In the genomic region with DNA sequence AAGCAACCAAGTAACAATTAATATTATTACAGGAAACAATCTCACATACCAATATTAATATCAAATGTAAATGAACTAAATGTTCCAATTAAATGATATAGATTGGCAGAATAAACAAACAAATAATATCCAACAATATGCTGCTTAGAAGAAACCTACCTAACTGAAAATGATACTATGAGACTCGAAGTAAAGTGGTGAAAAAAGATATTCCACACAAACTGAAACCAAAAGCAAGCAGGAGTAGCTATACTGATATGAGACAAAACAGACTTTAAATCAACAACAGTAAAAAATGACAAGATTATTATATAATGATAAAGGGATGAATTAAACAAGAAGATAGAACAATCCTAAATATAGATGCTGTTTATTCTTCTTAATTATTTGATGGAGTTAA, we compare ENCODE assay signal across 24 cellular contexts.
"Had no signal": no experiment of that assay in that cellular context is flagged by ENCODE, and none has a peak within 500 bp of the region (broad histone marks: within the 10 kb centered on the region; RNA-seq: fewer than 3 reads in every experiment).

No MANE protein-coding gene starts in this region.

- ATAC-seq: activated CD4-positive, alpha-beta T cell treated with anti-CD3 and anti-CD28 coated beads for 36 hours; left lobe of liver; natural killer cell treated with Interleukin-12 subunit alpha and Interleukin-12 subunit beta and Interleukin-15 and Interleukin-18, amount 100 ng/mL, for 72 hours; right lobe of liver; stimulated activated effector memory CD8-positive, alpha-beta T cell treated with anti-CD3 and anti-CD28 coated beads, Interleukin-12 subunit alpha, Interleukin-12 subunit beta, amount 100 ng/mL, for 72 hours; WTC11 had no signal

- H3K36me3 ChIP-seq: cardiac muscle cell, neutrophil, right lobe of liver, stomach had no signal

- H3K4me1 ChIP-seq: parathyroid adenoma, right lobe of liver, stomach had no signal

- H3K9ac ChIP-seq: parathyroid adenoma had no signal

- H3K4me3 ChIP-seq: cardiac muscle cell, dorsolateral prefrontal cortex, lung, right lobe of liver, stomach had no signal

- FAIRE-seq: endometrium, keratinocyte, TTC549 had no signal

- H3K9me3 ChIP-seq: neutrophil, right lobe of liver, stomach had no signal

- H3K27ac ChIP-seq: cardiac muscle cell, dorsolateral prefrontal cortex, neutrophil, parathyroid adenoma, right lobe of liver, stomach had no signal

- DNase-seq: activated CD4-positive, alpha-beta memory T cell treated with anti-CD3 and anti-CD28 coated beads for 36 hours; activated CD4-positive, alpha-beta T cell treated with anti-CD3 and anti-CD28 coated beads for 36 hours; activated naive CD8-positive, alpha-beta T cell treated with anti-CD3 and anti-CD28 coated beads for 36 hours; activated T-cell treated with anti-CD3 and anti-CD28 coated beads for 4 hours; amygdala; dorsolateral prefrontal cortex; erythroblast; foreskin melanocyte; glutamatergic neuron; hypothalamus; right lobe of liver; stimulated activated CD4-positive, alpha-beta T cell treated with anti-CD3 and anti-CD28 coated beads, Interleukin-4, amount 100 ng/mL, for 24 hours; stomach had no signal
